Comparison of ENCODE assay signal across 19 cellular contexts in genomic region chr19:17500447-17501198, GRCh38. TPM values are rescaled to one million over a fixed set of nuclear protein-coding genes. Genes with fewer than 3 reads are reported as not detected.
DNase-seq lines count a peak whose midpoint lies in the region; ATAC-seq, FAIRE-seq and TF ChIP-seq lines count a peak whose summit lies in the region.
"Had no signal": no experiment of that assay in that cellular context is flagged by ENCODE, and none has a peak within 500 bp of the region (broad histone marks: within the 10 kb centered on the region; RNA-seq: fewer than 3 reads in every experiment).

No MANE protein-coding gene starts in this region.

- H3K4me3 Mint-ChIP-seq in stimulated activated memory B cell treated with anti-CD40 and anti-IgM and Interleukin-4, amounts not matched to agents 10 μg/mL and 1 μg/mL and 100 μg/mL, for 72 hours: no peak overlapping the region
- H3K4me3 Mint-ChIP-seq: activated naive CD4-positive, alpha-beta T cell treated with anti-CD3 and anti-CD28 coated beads for 36 hours had no signal

- intact Hi-C loops in HepG2 (cut with micrococcal nuclease; ENCODE audit: unreplicated experiment) (no loop called here), right lobe of liver (cut with DNase I) (no loop called here), dorsolateral prefrontal cortex (cut with DNase I) (no loop called here), psoas muscle (cut with DNase I) (no loop called here)

- H3K36me3 Mint-ChIP-seq in stimulated activated memory B cell treated with anti-CD40 and anti-IgM and Interleukin-4, amounts not matched to agents 10 μg/mL and 1 μg/mL and 100 μg/mL, for 72 hours: peaks cover 21% of the 10 kb centered on the region

- ATAC-seq in HepG2 (no peak), right lobe of liver (no peak), psoas muscle (no peak), GM18505 (IDR thresholded peaks at IDR 0.05; ENCODE audit: unreplicated experiment) (no peak)
- no peak for ATAC-seq in stimulated activated memory B cell treated with anti-CD40 and anti-IgM and Interleukin-4, amounts not matched to agents 10 μg/mL and 1 μg/mL and 100 μg/mL, for 72 hours

- TF ChIP-seq CTCF in HepG2 (CRISPR knock-in tag; IDR thresholded peaks at IDR 0.05) (no peak), right lobe of liver (IDR thresholded peaks at IDR 0.05) (no peak), dorsolateral prefrontal cortex (IDR thresholded peaks at IDR 0.05 in 54 of 56, conservative IDR thresholded peaks at IDR 0.05 in 2 of 56; ENCODE audit: low read depth in 1 of 56, partially characterized antibody in 56 of 56) (no peak), psoas muscle (IDR thresholded peaks at IDR 0.05) (no peak)

- H4K20me1 ChIP-seq in HepG2 (ENCODE audit: insufficient read depth, low read length): no peaks in the 10 kb centered on the region

- peaks cover 40% of the 10 kb centered on the region for H3K4me1 ChIP-seq in HepG2 (ENCODE audit: insufficient read depth, low read length)
- no peaks in the 10 kb centered on the region for H3K4me1 ChIP-seq in right lobe of liver
- peaks cover 15% of the 10 kb centered on the region for H3K4me1 ChIP-seq in psoas muscle

- no peaks in the 10 kb centered on the region for H3K9me3 Mint-ChIP-seq in stimulated activated memory B cell treated with anti-CD40 and anti-IgM and Interleukin-4, amounts not matched to agents 10 μg/mL and 1 μg/mL and 100 μg/mL, for 72 hours
- H3K9me3 Mint-ChIP-seq: activated naive CD4-positive, alpha-beta T cell treated with anti-CD3 and anti-CD28 coated beads for 36 hours had no signal

- H3K36me3 ChIP-seq in HepG2 (replicated peaks in 1 of 2; ENCODE audit: control insufficient read depth in 1 of 2, insufficient read depth in 2 of 2, low read length in 2 of 2) (0 out of 5 replicates have a peak, but pooled peaks cover 0 to 2% of the 10 kb centered on the region in 2 experiments), right lobe of liver (no peaks in the 10 kb centered on the region), psoas muscle (ENCODE audit: insufficient read depth in 1 of 2, low read depth in 1 of 2) (peaks cover 0 to 57% of the 10 kb centered on the region in 2 donors)

- no TSS peak for BruUV-seq in HepG2 (replicated peaks; lab: Mats Ljungman, UMichigan)

- CTCF ChIA-PET in HepG2 (lab: Yijun Ruan, JAX; ENCODE audit: low intra/inter-chr PET ratio, low total read pairs): no interaction called here

- no peak overlapping the region for H3K4me2 ChIP-seq in HepG2 (ENCODE audit: low read depth, low read length)
- H3K4me2 ChIP-seq: SK-N-SH had no signal

- WGBS in HepG2 (ENCODE audit: low lambda C conversion rate): 93% methylated on average over 6 of the region's 27 CpGs
- no CpG with 5 or more reads among the region's 27 CpGs for WGBS in right lobe of liver (ENCODE audit: insufficient coverage, low coverage, low lambda C conversion rate, missing lambda C conversion rate)
- 90 to 94% (median 91%) methylated on average over 27 of the region's 27 CpGs for WGBS in psoas muscle, 3 donors

- POLR2A ChIA-PET in HepG2 (lab: Yijun Ruan, JAX): interaction anchor here (0.6 to 3.6 kb wide), 5 partner anchors 9 to 105 kb away, joined by 3 to 45 read pairs (median 4); partner anchors contain the start of genes BST2, MVB12A and PGLS

- H3K9ac ChIP-seq in HepG2 (ENCODE audit: insufficient read depth, low read depth, low read length): no peak overlapping the region; the same call in 1 of the 2 replicates
- H3K9ac ChIP-seq: SK-N-SH had no signal

- no peak for TF ChIP-seq POLR2A in HepG2 (IDR thresholded peaks at IDR 0.05; ENCODE audit: insufficient read depth in 1 of 2, low read depth in 2 of 2, low read length in 2 of 2)
- TF ChIP-seq POLR2A in right lobe of liver (IDR thresholded peaks at IDR 0.05): no peak
- TF ChIP-seq POLR2A in GM18505 (IDR thresholded peaks at IDR 0.05; ENCODE audit: borderline replicate concordance, extremely low read depth, insufficient read depth, insufficient read length): no peak

- in situ Hi-C loops in HepG2 (cut with HindIII; ENCODE audit: extremely low pct_ligation_motif_present, low pct_unique_long_range_greater_than_20kb): no loop called here

- H3K4me1 Mint-ChIP-seq in stimulated activated memory B cell treated with anti-CD40 and anti-IgM and Interleukin-4, amounts not matched to agents 10 μg/mL and 1 μg/mL and 100 μg/mL, for 72 hours: peaks cover 53% of the 10 kb centered on the region

- FAIRE-seq in HepG2 (lab: Jason Lieb, UNC): no peak
- FAIRE-seq: G401.6, H54 had no signal

- DNase-seq in HepG2 (ENCODE audit: low spot score) (no peak), right lobe of liver (no peak), dorsolateral prefrontal cortex (no peak), psoas muscle (no peak), NCI-H82 treated with DMSO at 0.1 percent for 48 hours (lab: John Stamatoyannopoulos, UW; ENCODE audit: unreplicated experiment) (no peak), SIG-M5 treated with dmso at 0.1 percent for 504 hours (lab: John Stamatoyannopoulos, UW; ENCODE audit: unreplicated experiment) (no peak)
- DNase-seq: activated CD8-positive, alpha-beta memory T cell treated with anti-CD3 and anti-CD28 coated beads, Interleukin-2, amount 50 U/mL, for 4 hours; activated naive CD4-positive, alpha-beta T cell treated with anti-CD3 and anti-CD28 coated beads for 36 hours; esophagus squamous epithelium; OCI-M1; SK-N-SH; stimulated activated naive CD4-positive, alpha-beta T cell had no signal

- H3K27me3 ChIP-seq in HepG2 (ENCODE audit: control insufficient read depth in 1 of 2, insufficient read depth in 2 of 2, low read length in 2 of 2): no peaks in the 10 kb centered on the region
- H3K27me3 ChIP-seq in right lobe of liver: no peaks in the 10 kb centered on the region
- no peaks in the 10 kb centered on the region for H3K27me3 ChIP-seq in dorsolateral prefrontal cortex
- no peaks in the 10 kb centered on the region for H3K27me3 ChIP-seq in psoas muscle (ENCODE audit: insufficient read depth in 3 of 3, low read length in 2 of 3)
- H3K27me3 ChIP-seq: esophagus squamous epithelium had no signal

- no peak overlapping the region for H3K27ac Mint-ChIP-seq in stimulated activated memory B cell treated with anti-CD40 and anti-IgM and Interleukin-4, amounts not matched to agents 10 μg/mL and 1 μg/mL and 100 μg/mL, for 72 hours
- H3K27ac Mint-ChIP-seq: activated naive CD4-positive, alpha-beta T cell treated with anti-CD3 and anti-CD28 coated beads for 36 hours had no signal

- no peaks in the 10 kb centered on the region for H3K79me2 ChIP-seq in HepG2 (ENCODE audit: insufficient read depth, low read length)

- H3K27me3 Mint-ChIP-seq in stimulated activated memory B cell treated with anti-CD40 and anti-IgM and Interleukin-4, amounts not matched to agents 10 μg/mL and 1 μg/mL and 100 μg/mL, for 72 hours: no peaks in the 10 kb centered on the region

- H2AFZ ChIP-seq in HepG2 (ENCODE audit: low read length): no peak overlapping the region

- TF ChIP-seq EP300 in HepG2 (IDR thresholded peaks at IDR 0.05; ENCODE audit: low read depth in 2 of 2, low read length in 2 of 2): no peak
- TF ChIP-seq EP300 in HepG2 (CRISPR knock-in tag; IDR thresholded peaks at IDR 0.05; ENCODE audit: borderline replicate concordance): no peak

- no peaks in the 10 kb centered on the region for H3K9me3 ChIP-seq in HepG2 (ENCODE audit: low read length)
- H3K9me3 ChIP-seq in right lobe of liver: no peaks in the 10 kb centered on the region
- no peaks in the 10 kb centered on the region for H3K9me3 ChIP-seq in psoas muscle
- H3K9me3 ChIP-seq: esophagus squamous epithelium, SK-N-SH had no signal

- H3K4me3 ChIP-seq in HepG2 (replicated peaks in 1 of 3; ENCODE audit: insufficient read depth in 1 of 3, low read depth in 2 of 3, low read length in 3 of 3) (no peak overlapping the region), right lobe of liver (no peak overlapping the region), dorsolateral prefrontal cortex (no peak overlapping the region), psoas muscle (no peak overlapping the region)
- H3K4me3 ChIP-seq: esophagus squamous epithelium had no signal

- H3K27ac ChIP-seq in HepG2 (ENCODE audit: extremely low read length, insufficient read depth, low read length) (peak overlapping the region; percentile 55), right lobe of liver (peak overlapping the region in 1 of 3 donors; percentile 28), dorsolateral prefrontal cortex (peak overlapping the region in 51 of 59 donors; percentile 11 to 89 (median 74)), psoas muscle (peak overlapping the region; percentile 72)

- TF ChIP-seq RAD21 in HepG2 (CRISPR knock-in tag; IDR thresholded peaks at IDR 0.05): no peak

RNA-seq across cellular contexts. Expression of gene PGLS, which starts 10.8 kb away (rescaled TPM):
- total RNA-seq in HepG2 (2016; rRNA removed; fragmentation: Illumina TruSeq; extraction: Trizol): 33.8 and 36.7 TPM in 2 replicates
- total RNA-seq in HepG2 (2016; cell fraction: cytosol; rRNA removed; fragmentation: Illumina TruSeq; extraction: Trizol; ENCODE audit: low read depth): 28.7 and 30.6 TPM in 2 replicates
- total RNA-seq in HepG2 (2016; cell fraction: insoluble cytoplasmic fraction; rRNA removed; fragmentation: Illumina TruSeq; extraction: Trizol): 31.6 and 33.6 TPM in 2 replicates
- total RNA-seq in HepG2 (2016; cell fraction: membrane; rRNA removed; fragmentation: Illumina TruSeq; extraction: Trizol): 36.0 and 41.5 TPM in 2 replicates
- total RNA-seq in HepG2 (2016; cell fraction: nucleus; rRNA removed; fragmentation: Illumina TruSeq; extraction: Trizol): 18.4 and 23.5 TPM in 2 replicates
- polyA plus RNA-seq in HepG2 (2011; rRNA removed): 43.8 and 49.1 TPM in 2 replicates
- 33.3 and 59.8 TPM in 2 replicates for polyA plus RNA-seq in HepG2 (2011; cell fraction: cytosol; rRNA removed)
- 74.2 and 74.7 TPM in 2 replicates for polyA plus RNA-seq in HepG2 (2011; cell fraction: nucleus; rRNA removed)
- polyA plus RNA-seq in HepG2 (2012): 26.9 and 37.3 TPM in 2 replicates
- polyA plus RNA-seq in HepG2 (2016; cell fraction: cytosol; fragmentation: Illumina TruSeq; extraction: Trizol; ENCODE audit: low read depth): 48.8 and 52.7 TPM in 2 replicates
- 50.4 and 56.4 TPM in 2 replicates for polyA plus RNA-seq in HepG2 (2016; cell fraction: insoluble cytoplasmic fraction; fragmentation: Illumina TruSeq; extraction: Trizol; ENCODE audit: low read depth)
- 55.3 and 57.7 TPM in 2 replicates for polyA plus RNA-seq in HepG2 (2016; cell fraction: membrane; fragmentation: Illumina TruSeq; extraction: Trizol; ENCODE audit: low read depth)
- polyA plus RNA-seq in HepG2 (2016; cell fraction: nucleus; fragmentation: Illumina TruSeq; extraction: Trizol; ENCODE audit: insufficient read depth, low read depth): 47.8 and 49.3 TPM in 2 replicates
- 83.1 and 129 TPM in 2 replicates for polyA minus RNA-seq in HepG2 (2011; rRNA and poly(A)+ RNA removed; ENCODE audit: low replicate concordance)
- polyA minus RNA-seq in HepG2 (2011; cell fraction: cytosol; rRNA and poly(A)+ RNA removed): 36.2 and 38.6 TPM in 2 replicates
- polyA minus RNA-seq in HepG2 (2011; cell fraction: nucleus; rRNA and poly(A)+ RNA removed): 19.7 and 23.1 TPM in 2 replicates
- 10 to 100 TPM; 31.7 to 60.0 (median 38.8) TPM for total RNA-seq in right lobe of liver
- 10 to 100 TPM; 22.9 to 45.0 (median 32.6) TPM for total RNA-seq in dorsolateral prefrontal cortex
- total RNA-seq in psoas muscle: 10 to 100 TPM; 14.8 to 17.3 (median 16.3) TPM
- 10 to 100 TPM; 11.7 to 53.5 (median 18.3) TPM for polyA plus RNA-seq in psoas muscle

RNA-seq across cellular contexts. Expression of gene SLC27A1, which starts 30.3 kb away (rescaled TPM):
- total RNA-seq in HepG2 (2016; rRNA removed; fragmentation: Illumina TruSeq; extraction: Trizol) (1.7 and 4.1 TPM in 2 replicates), right lobe of liver (10 to 100 TPM in 1 of 6 experiments, 1 to 10 TPM in 5; 5.1 to 12.3 (median 6.1) TPM), dorsolateral prefrontal cortex (10 to 100 TPM; 30.6 to 100.0 (median 53.6) TPM), psoas muscle (10 to 100 TPM; 18.4 to 40.1 (median 27.9) TPM)
- 0.71 and 0.79 TPM in 2 replicates for total RNA-seq in HepG2 (2016; cell fraction: cytosol; rRNA removed; fragmentation: Illumina TruSeq; extraction: Trizol; ENCODE audit: low read depth)
- 1.7 and 4.7 TPM in 2 replicates for total RNA-seq in HepG2 (2016; cell fraction: insoluble cytoplasmic fraction; rRNA removed; fragmentation: Illumina TruSeq; extraction: Trizol)
- 1.8 and 2.2 TPM in 2 replicates for total RNA-seq in HepG2 (2016; cell fraction: membrane; rRNA removed; fragmentation: Illumina TruSeq; extraction: Trizol)
- total RNA-seq in HepG2 (2016; cell fraction: nucleus; rRNA removed; fragmentation: Illumina TruSeq; extraction: Trizol): 4.2 and 7.1 TPM in 2 replicates
- polyA plus RNA-seq in HepG2 (2011; rRNA removed) (8.7 and 8.8 TPM in 2 replicates), psoas muscle (10 to 100 TPM; 11.8 to 30.6 (median 24.1) TPM)
- 5.6 and 8.5 TPM in 2 replicates for polyA plus RNA-seq in HepG2 (2011; cell fraction: cytosol; rRNA removed)
- polyA plus RNA-seq in HepG2 (2011; cell fraction: nucleus; rRNA removed): 30.2 and 36.7 TPM in 2 replicates
- polyA plus RNA-seq in HepG2 (2012): 4.1 and 6.3 TPM in 2 replicates
- 0.52 and 0.53 TPM in 2 replicates for polyA plus RNA-seq in HepG2 (2016; cell fraction: cytosol; fragmentation: Illumina TruSeq; extraction: Trizol; ENCODE audit: low read depth)
- 1.3 and 1.7 TPM in 2 replicates for polyA plus RNA-seq in HepG2 (2016; cell fraction: insoluble cytoplasmic fraction; fragmentation: Illumina TruSeq; extraction: Trizol; ENCODE audit: low read depth)
- polyA plus RNA-seq in HepG2 (2016; cell fraction: membrane; fragmentation: Illumina TruSeq; extraction: Trizol; ENCODE audit: low read depth): 0.94 and 1.2 TPM in 2 replicates
- polyA plus RNA-seq in HepG2 (2016; cell fraction: nucleus; fragmentation: Illumina TruSeq; extraction: Trizol; ENCODE audit: insufficient read depth, low read depth): 9.9 and 10.8 TPM in 2 replicates
- 1.1 and 18.4 TPM in 2 replicates for polyA minus RNA-seq in HepG2 (2011; rRNA and poly(A)+ RNA removed; ENCODE audit: low replicate concordance)
- 7.5 and 11.5 TPM in 2 replicates for polyA minus RNA-seq in HepG2 (2011; cell fraction: cytosol; rRNA and poly(A)+ RNA removed)
- 5.5 and 9.3 TPM in 2 replicates for polyA minus RNA-seq in HepG2 (2011; cell fraction: nucleus; rRNA and poly(A)+ RNA removed)

RNA-seq across cellular contexts. Expression of gene NXNL1, which starts 39.9 kb away (rescaled TPM):
- total RNA-seq in HepG2 (2016; rRNA removed; fragmentation: Illumina TruSeq; extraction: Trizol) (not detected in 2 replicates), right lobe of liver (not detected), dorsolateral prefrontal cortex (1 to 10 TPM in 19 of 120 experiments, under 1 TPM in 32, not detected in 69; 0.38 to 3.8 (median 0.88) TPM), psoas muscle (1 to 10 TPM in 1 of 4 donors, under 1 TPM in 3; 0.43 to 1.0 (median 0.72) TPM)
- total RNA-seq in HepG2 (2016; cell fraction: cytosol; rRNA removed; fragmentation: Illumina TruSeq; extraction: Trizol; ENCODE audit: low read depth): not detected in 2 replicates
- total RNA-seq in HepG2 (2016; cell fraction: insoluble cytoplasmic fraction; rRNA removed; fragmentation: Illumina TruSeq; extraction: Trizol): not detected in 2 replicates
- not detected in 2 replicates for total RNA-seq in HepG2 (2016; cell fraction: membrane; rRNA removed; fragmentation: Illumina TruSeq; extraction: Trizol)
- total RNA-seq in HepG2 (2016; cell fraction: nucleus; rRNA removed; fragmentation: Illumina TruSeq; extraction: Trizol): not detected in 2 replicates
- polyA plus RNA-seq in HepG2 (2011; rRNA removed) (not detected in 2 replicates), psoas muscle (under 1 TPM in 2 of 3 donors, not detected in 1; 0.14 to 0.64 TPM)
- not detected in 2 replicates for polyA plus RNA-seq in HepG2 (2011; cell fraction: cytosol; rRNA removed)
- not detected in 2 replicates for polyA plus RNA-seq in HepG2 (2011; cell fraction: nucleus; rRNA removed)
- not detected in 2 replicates for polyA plus RNA-seq in HepG2 (2012)
- polyA plus RNA-seq in HepG2 (2016; cell fraction: cytosol; fragmentation: Illumina TruSeq; extraction: Trizol; ENCODE audit: low read depth): not detected in 2 replicates
- polyA plus RNA-seq in HepG2 (2016; cell fraction: insoluble cytoplasmic fraction; fragmentation: Illumina TruSeq; extraction: Trizol; ENCODE audit: low read depth): not detected in 2 replicates
- polyA plus RNA-seq in HepG2 (2016; cell fraction: membrane; fragmentation: Illumina TruSeq; extraction: Trizol; ENCODE audit: low read depth): not detected in 2 replicates
- polyA plus RNA-seq in HepG2 (2016; cell fraction: nucleus; fragmentation: Illumina TruSeq; extraction: Trizol; ENCODE audit: insufficient read depth, low read depth): not detected in 2 replicates
- not detected in 2 replicates for polyA minus RNA-seq in HepG2 (2011; rRNA and poly(A)+ RNA removed; ENCODE audit: low replicate concordance)
- not detected in 2 replicates for polyA minus RNA-seq in HepG2 (2011; cell fraction: cytosol; rRNA and poly(A)+ RNA removed)
- not detected in 2 replicates for polyA minus RNA-seq in HepG2 (2011; cell fraction: nucleus; rRNA and poly(A)+ RNA removed)
- total RNA-seq: activated naive CD4-positive, alpha-beta T cell treated with anti-CD3 and anti-CD28 coated beads for 36 hours; esophagus squamous epithelium; kidney epithelial cell; osteocyte had no signal
- polyA plus RNA-seq: AG04450, SK-N-SH had no signal

RNA-seq across cellular contexts. Expression of gene TMEM221, which starts 52.2 kb away (rescaled TPM):
- 0.55 and 0.77 TPM in 2 replicates for total RNA-seq in HepG2 (2016; rRNA removed; fragmentation: Illumina TruSeq; extraction: Trizol)
- 0.51 and 0.53 TPM in 2 replicates for total RNA-seq in HepG2 (2016; cell fraction: cytosol; rRNA removed; fragmentation: Illumina TruSeq; extraction: Trizol; ENCODE audit: low read depth)
- 0.39 and 0.50 TPM in 2 replicates for total RNA-seq in HepG2 (2016; cell fraction: insoluble cytoplasmic fraction; rRNA removed; fragmentation: Illumina TruSeq; extraction: Trizol)
- 0.46 and 0.62 TPM in 2 replicates for total RNA-seq in HepG2 (2016; cell fraction: membrane; rRNA removed; fragmentation: Illumina TruSeq; extraction: Trizol)
- 0.94 and 1.4 TPM in 2 replicates for total RNA-seq in HepG2 (2016; cell fraction: nucleus; rRNA removed; fragmentation: Illumina TruSeq; extraction: Trizol)
- polyA plus RNA-seq in HepG2 (2011; rRNA removed): 0.27 and 0.33 TPM in 2 replicates
- polyA plus RNA-seq in HepG2 (2011; cell fraction: cytosol; rRNA removed): 0.19 and 0.24 TPM in 2 replicates
- 0.61 and 0.64 TPM in 2 replicates for polyA plus RNA-seq in HepG2 (2011; cell fraction: nucleus; rRNA removed)
- polyA plus RNA-seq in HepG2 (2012): 0.43 and 0.50 TPM in 2 replicates
- 0.25 and 0.32 TPM in 2 replicates for polyA plus RNA-seq in HepG2 (2016; cell fraction: cytosol; fragmentation: Illumina TruSeq; extraction: Trizol; ENCODE audit: low read depth)
- 0.28 and 0.31 TPM in 2 replicates for polyA plus RNA-seq in HepG2 (2016; cell fraction: insoluble cytoplasmic fraction; fragmentation: Illumina TruSeq; extraction: Trizol; ENCODE audit: low read depth)
- 0.24 and 0.40 TPM in 2 replicates for polyA plus RNA-seq in HepG2 (2016; cell fraction: membrane; fragmentation: Illumina TruSeq; extraction: Trizol; ENCODE audit: low read depth)
- 1.3 and 2.0 TPM in 2 replicates for polyA plus RNA-seq in HepG2 (2016; cell fraction: nucleus; fragmentation: Illumina TruSeq; extraction: Trizol; ENCODE audit: insufficient read depth, low read depth)
- polyA minus RNA-seq in HepG2 (2011; rRNA and poly(A)+ RNA removed; ENCODE audit: low replicate concordance): 0.14 and 0.36 TPM in 2 replicates
- polyA minus RNA-seq in HepG2 (2011; cell fraction: cytosol; rRNA and poly(A)+ RNA removed): not detected in 2 replicates
- polyA minus RNA-seq in HepG2 (2011; cell fraction: nucleus; rRNA and poly(A)+ RNA removed): 0.52 TPM in 1 of 2 replicates, not detected in the other
- under 1 TPM in 3 of 6 experiments, not detected in 3; 0.12 to 0.19 (median 0.16) TPM for total RNA-seq in right lobe of liver
- 1 to 10 TPM; 1.2 to 7.2 (median 4.1) TPM for total RNA-seq in dorsolateral prefrontal cortex
- total RNA-seq in psoas muscle: under 1 TPM in 1 of 4 donors, not detected in 3; 0.39 TPM
- under 1 TPM in 2 of 3 donors, not detected in 1; 0.04 to 0.25 TPM for polyA plus RNA-seq in psoas muscle
- total RNA-seq: activated naive CD4-positive, alpha-beta T cell treated with anti-CD3 and anti-CD28 coated beads for 36 hours had no signal

RNA-seq across cellular contexts. Expression of gene COLGALT1, which starts 54.8 kb away (rescaled TPM):
- total RNA-seq in HepG2 (2016; rRNA removed; fragmentation: Illumina TruSeq; extraction: Trizol) (33.3 and 58.0 TPM in 2 replicates), right lobe of liver (10 to 100 TPM; 23.2 to 36.8 (median 31.1) TPM), dorsolateral prefrontal cortex (10 to 100 TPM; 20.9 to 73.4 (median 38.7) TPM), psoas muscle (10 to 100 TPM; 19.8 to 27.7 (median 23.3) TPM)
- total RNA-seq in HepG2 (2016; cell fraction: cytosol; rRNA removed; fragmentation: Illumina TruSeq; extraction: Trizol; ENCODE audit: low read depth): 9.3 and 10.3 TPM in 2 replicates
- total RNA-seq in HepG2 (2016; cell fraction: insoluble cytoplasmic fraction; rRNA removed; fragmentation: Illumina TruSeq; extraction: Trizol): 33.6 and 57.7 TPM in 2 replicates
- 32.5 and 35.6 TPM in 2 replicates for total RNA-seq in HepG2 (2016; cell fraction: membrane; rRNA removed; fragmentation: Illumina TruSeq; extraction: Trizol)
- total RNA-seq in HepG2 (2016; cell fraction: nucleus; rRNA removed; fragmentation: Illumina TruSeq; extraction: Trizol): 53.1 and 65.6 TPM in 2 replicates
- polyA plus RNA-seq in HepG2 (2011; rRNA removed) (196 and 211 TPM in 2 replicates), psoas muscle (10 to 100 TPM; 15.3 to 34.8 (median 21.4) TPM)
- 111 and 141 TPM in 2 replicates for polyA plus RNA-seq in HepG2 (2011; cell fraction: cytosol; rRNA removed)
- 153 and 157 TPM in 2 replicates for polyA plus RNA-seq in HepG2 (2011; cell fraction: nucleus; rRNA removed)
- 58.7 and 87.4 TPM in 2 replicates for polyA plus RNA-seq in HepG2 (2012)
- polyA plus RNA-seq in HepG2 (2016; cell fraction: cytosol; fragmentation: Illumina TruSeq; extraction: Trizol; ENCODE audit: low read depth): 9.2 and 9.8 TPM in 2 replicates
- 35.7 and 38.2 TPM in 2 replicates for polyA plus RNA-seq in HepG2 (2016; cell fraction: insoluble cytoplasmic fraction; fragmentation: Illumina TruSeq; extraction: Trizol; ENCODE audit: low read depth)
- 23.4 and 28.7 TPM in 2 replicates for polyA plus RNA-seq in HepG2 (2016; cell fraction: membrane; fragmentation: Illumina TruSeq; extraction: Trizol; ENCODE audit: low read depth)
- polyA plus RNA-seq in HepG2 (2016; cell fraction: nucleus; fragmentation: Illumina TruSeq; extraction: Trizol; ENCODE audit: insufficient read depth, low read depth): 111 TPM in 2 replicates
- polyA minus RNA-seq in HepG2 (2011; rRNA and poly(A)+ RNA removed; ENCODE audit: low replicate concordance): 360 and 644 TPM in 2 replicates
- 74.1 and 77.3 TPM in 2 replicates for polyA minus RNA-seq in HepG2 (2011; cell fraction: cytosol; rRNA and poly(A)+ RNA removed)
- 32.0 and 33.2 TPM in 2 replicates for polyA minus RNA-seq in HepG2 (2011; cell fraction: nucleus; rRNA and poly(A)+ RNA removed)
